34 cellular contexts compared by ENCODE assay signal in the genomic region with DNA sequence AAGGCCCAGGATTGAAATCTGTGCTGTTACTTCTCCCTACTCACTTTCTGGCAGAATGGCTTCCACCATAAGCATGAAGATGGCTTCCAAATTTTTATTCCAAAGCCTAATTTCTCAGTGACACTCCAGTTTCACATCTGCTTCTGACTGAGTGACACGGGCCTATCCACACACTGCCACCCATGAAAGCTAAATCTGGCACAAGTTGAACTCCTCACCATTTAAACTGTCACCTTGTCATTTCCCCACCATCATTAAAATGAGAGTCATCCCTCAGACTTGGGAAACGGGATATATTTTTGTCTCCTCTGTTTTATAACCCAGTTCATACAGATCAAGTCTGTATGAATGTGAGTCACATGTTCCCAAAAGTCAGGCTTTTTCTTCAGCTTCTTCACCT.
"Had no signal": no experiment of that assay in that cellular context is flagged by ENCODE, and none has a peak within 500 bp of the region (broad histone marks: within the 10 kb centered on the region; RNA-seq: fewer than 3 reads in every experiment).

No MANE protein-coding gene starts in this region.

- DNase-seq: Karpas-422, Kasumi-1, MG63, MM.1S, MV-4-11, NCI-H1048, NCI-H1092, NCI-H1092 treated with DMSO at 0.1 percent for 48 hours, NCI-H1105, NCI-H1105 treated with DMSO at 0.1 percent for 48 hours, NCI-H1417, NCI-H1417 treated with DMSO at 0.1 percent for 48 hours, NCI-H1436, NCI-H1436 treated with DMSO at 0.1 percent for 48 hours, NCI-H146, NCI-H1694, NCI-H1694 treated with DMSO at 0.1 percent for 48 hours, NCI-H187, NCI-H187 treated with DMSO at 0.1 percent for 48 hours, NCI-H1930, NCI-H2029, NCI-H2029 treated with DMSO at 0.1 percent for 48 hours, NCI-H2081, NCI-H2081 treated with DMSO at 0.1 percent for 48 hours, NCI-H2107, NCI-H2171, NCI-H2171 treated with DMSO at 0.1 percent for 48 hours, NCI-H2227 treated with DMSO at 0.1 percent for 48 hours, NCI-H226, NCI-H345, NCI-H446, NCI-H446 treated with DMSO at 0.1 percent for 48 hours, NCI-H510A, NCI-H510A treated with DMSO at 0.1 percent for 48 hours had no signal
